ENCODE assay signal across 17 cellular contexts in the genomic region with DNA sequence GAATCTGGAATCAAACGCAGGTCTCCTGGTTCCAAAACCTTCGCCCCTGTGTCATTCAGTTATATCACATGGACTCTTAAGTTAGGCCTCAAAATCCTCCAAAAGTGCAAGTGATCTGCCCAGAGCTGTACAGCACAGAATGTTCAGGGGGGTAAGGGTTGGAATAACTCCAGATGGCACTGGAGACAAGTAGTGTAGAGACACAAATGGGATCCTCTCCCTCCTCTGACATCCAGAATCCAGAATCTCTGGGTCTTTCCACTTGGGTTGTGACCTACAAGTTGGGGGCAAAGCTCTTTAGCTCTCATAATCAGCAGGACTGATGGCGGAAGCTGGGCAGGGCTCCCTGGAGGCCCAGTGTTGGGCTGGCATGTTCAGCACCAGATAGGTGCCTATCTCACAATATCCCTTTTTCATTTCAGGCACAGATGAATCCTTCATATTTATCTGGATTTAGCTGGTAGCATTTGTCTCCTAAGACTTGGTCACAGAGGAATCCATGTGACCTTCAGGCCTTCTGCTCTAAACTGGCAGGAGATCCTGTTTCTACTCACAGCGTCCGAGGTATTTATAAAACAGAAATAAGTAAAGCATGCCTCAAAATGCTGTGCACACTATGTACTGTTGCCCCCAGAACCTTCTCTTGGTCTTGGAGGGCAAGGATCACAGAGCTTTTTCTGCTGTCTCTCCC. TPM values are rescaled to one million over a fixed set of nuclear protein-coding genes. Genes with fewer than 3 reads are reported as not detected.
DNase-seq lines count a peak whose midpoint lies in the region; FAIRE-seq and TF ChIP-seq lines count a peak whose summit lies in the region.
"Had no signal": no experiment of that assay in that cellular context is flagged by ENCODE, and none has a peak within 500 bp of the region (broad histone marks: within the 10 kb centered on the region; RNA-seq: fewer than 3 reads in every experiment).

No MANE protein-coding gene starts in this region.

- no peaks in the 10 kb centered on the region for H3K9me3 Mint-ChIP-seq in Calu3 (ENCODE audit: low read depth, unreplicated experiment)
- H3K9me3 Mint-ChIP-seq: activated naive CD8-positive, alpha-beta T cell treated with anti-CD3 and anti-CD28 coated beads, Interleukin-2, amount 10 ng/mL, durations not matched to agents 7 days and 5 days; IgD-negative memory B cell; stimulated activated naive CD8-positive, alpha-beta T cell treated with anti-CD3 and anti-CD28 coated beads, Interleukin-15, Interleukin-2, amounts not matched to agents 100 ng/mL and 50 ng/mL, for 24 hours had no signal

- CTCF ChIA-PET in Calu3 (lab: Charles Lee): interaction anchor here (0.5 to 3.8 kb wide), 4 partner anchors 13 to 46 kb away, joined by 3 to 38 read pairs (median 8); a partner anchor contains a TSS

- H3K36me3 ChIP-seq in kidney (ENCODE audit: control insufficient read depth in 1 of 2, insufficient read depth in 2 of 2, low read length in 2 of 2) (peaks cover 0 to 2% of the 10 kb centered on the region in 2 donors), skeletal muscle tissue (ENCODE audit: control insufficient read depth in 3 of 3, insufficient read depth in 3 of 3, low read length in 3 of 3) (no peaks in the 10 kb centered on the region)

- H3K4me3 Mint-ChIP-seq in Calu3 (ENCODE audit: low read depth, unreplicated experiment): peak overlapping the region; percentile 5
- H3K4me3 Mint-ChIP-seq: activated naive CD8-positive, alpha-beta T cell treated with anti-CD3 and anti-CD28 coated beads, Interleukin-2, amount 10 ng/mL, durations not matched to agents 7 days and 5 days; stimulated activated naive CD8-positive, alpha-beta T cell treated with anti-CD3 and anti-CD28 coated beads, Interleukin-15, Interleukin-2, amounts not matched to agents 100 ng/mL and 50 ng/mL, for 24 hours; T-helper 17 cell had no signal

- H3K4me1 Mint-ChIP-seq in Calu3 (ENCODE audit: low read depth, unreplicated experiment): peaks cover 69% of the 10 kb centered on the region

- no peak for FAIRE-seq in kidney (lab: Jason Lieb, UNC)

- intact Hi-C loops in Calu3 (cut with micrococcal nuclease; ENCODE audit: unreplicated experiment) (no loop called here), kidney (cut with DNase I) (no loop called here)

- H3K27ac Mint-ChIP-seq in Calu3 (ENCODE audit: unreplicated experiment): peak overlapping the region; percentile 83
- H3K27ac Mint-ChIP-seq: activated naive CD8-positive, alpha-beta T cell treated with anti-CD3 and anti-CD28 coated beads, Interleukin-2, amount 10 ng/mL, durations not matched to agents 7 days and 5 days; T-helper 17 cell had no signal

- H3K27ac ChIP-seq in caudate nucleus (ENCODE audit: low read depth, low read length) (peak overlapping the region; percentile 64), kidney (ENCODE audit: low read depth in 2 of 2, low read length in 2 of 2) (peak overlapping the region; percentile 17 to 81), skeletal muscle tissue (ENCODE audit: low read depth, low read length) (peak overlapping the region; percentile 77)

- peaks cover 75% of the 10 kb centered on the region for H3K36me3 Mint-ChIP-seq in Calu3 (ENCODE audit: insufficient read depth, unreplicated experiment)

- H3K4me1 ChIP-seq in kidney (ENCODE audit: control insufficient read depth in 1 of 2, insufficient read depth in 1 of 2, low read depth in 1 of 2, low read length in 2 of 2): peaks cover 22 to 26% of the 10 kb centered on the region in 2 donors
- peaks cover 44 to 61% (median 49%) of the 10 kb centered on the region in 3 donors for H3K4me1 ChIP-seq in skeletal muscle tissue (ENCODE audit: control insufficient read depth in 3 of 3, insufficient read depth in 3 of 3, low read length in 3 of 3)

- TF ChIP-seq CTCF in Calu3 (IDR thresholded peaks at IDR 0.05; ENCODE audit: unreplicated experiment) (no peak), kidney (IDR thresholded peaks at IDR 0.05; ENCODE audit: borderline replicate concordance, extremely low read depth, insufficient read depth) (no peak)

- BruUV-seq in Calu3 (replicated peaks; lab: Mats Ljungman, UMichigan): no TSS peak

- H3K9me3 ChIP-seq in kidney (ENCODE audit: control insufficient read depth in 1 of 2, low read length in 2 of 2) (no peaks in the 10 kb centered on the region), skeletal muscle tissue (ENCODE audit: control insufficient read depth in 3 of 3, low read length in 3 of 3) (no peaks in the 10 kb centered on the region)

- DNase-seq in Calu3 (no peak), caudate nucleus (lab: John Stamatoyannopoulos, UW) (peak in 1 of 61 donors; percentile 28), kidney (no peak), NCI-H2227 treated with DMSO at 0.1 percent for 48 hours (lab: John Stamatoyannopoulos, UW) (no peak), NCI-H69 (lab: John Stamatoyannopoulos, UW) (no peak), NCI-H2227 (lab: John Stamatoyannopoulos, UW; ENCODE audit: unreplicated experiment) (no peak), ureter (ENCODE audit: low spot score) (no peak)
- DNase-seq: activated CD4-positive, alpha-beta T cell treated with anti-CD3 and anti-CD28 coated beads for 4 hours; activated naive CD8-positive, alpha-beta T cell treated with anti-CD3 and anti-CD28 coated beads, Interleukin-2, amount 10 ng/mL, durations not matched to agents 7 days and 5 days; activated T-cell treated with anti-CD3 and anti-CD28 coated beads for 4 hours; dermis blood vessel endothelial cell; NCI-H1105 treated with DMSO at 0.1 percent for 48 hours; NCI-H524 treated with DMSO at 0.1 percent for 48 hours; T-helper 17 cell had no signal

- H3K9ac ChIP-seq in kidney (ENCODE audit: low read length in 2 of 2): peak overlapping the region in 1 of 2 donors; percentile 8
- no peak overlapping the region for H3K9ac ChIP-seq in skeletal muscle tissue (ENCODE audit: low read depth in 1 of 3, low read length in 3 of 3)

- H3K27me3 Mint-ChIP-seq in Calu3 (ENCODE audit: unreplicated experiment): no peaks in the 10 kb centered on the region
- H3K27me3 Mint-ChIP-seq: activated naive CD8-positive, alpha-beta T cell treated with anti-CD3 and anti-CD28 coated beads, Interleukin-2, amount 10 ng/mL, durations not matched to agents 7 days and 5 days; IgD-negative memory B cell; stimulated activated naive CD8-positive, alpha-beta T cell treated with anti-CD3 and anti-CD28 coated beads, Interleukin-15, Interleukin-2, amounts not matched to agents 100 ng/mL and 50 ng/mL, for 24 hours; T-helper 17 cell had no signal

- H3K4me3 ChIP-seq in kidney (ENCODE audit: low read length in 2 of 2) (no peak overlapping the region), skeletal muscle tissue (ENCODE audit: low read length in 3 of 3) (no peak overlapping the region)

- no peaks in the 10 kb centered on the region for H3K27me3 ChIP-seq in skeletal muscle tissue (ENCODE audit: control insufficient read depth in 3 of 3, insufficient read depth in 3 of 3, low read length in 3 of 3)

RNA-seq across cellular contexts. Expression of a gene that starts 15.4 kb away (rescaled TPM):
- total RNA-seq in Calu3 (2022) (300 and 353 TPM in 2 replicates), kidney (123 TPM), skeletal muscle tissue (23.0 TPM), ureter (134 TPM)
- polyA plus RNA-seq in kidney (ENCODE audit: insufficient read depth, low read depth, low replicate concordance): 13.3 TPM
